ENCODE assay signal across 26 cellular contexts in the genomic region with DNA sequence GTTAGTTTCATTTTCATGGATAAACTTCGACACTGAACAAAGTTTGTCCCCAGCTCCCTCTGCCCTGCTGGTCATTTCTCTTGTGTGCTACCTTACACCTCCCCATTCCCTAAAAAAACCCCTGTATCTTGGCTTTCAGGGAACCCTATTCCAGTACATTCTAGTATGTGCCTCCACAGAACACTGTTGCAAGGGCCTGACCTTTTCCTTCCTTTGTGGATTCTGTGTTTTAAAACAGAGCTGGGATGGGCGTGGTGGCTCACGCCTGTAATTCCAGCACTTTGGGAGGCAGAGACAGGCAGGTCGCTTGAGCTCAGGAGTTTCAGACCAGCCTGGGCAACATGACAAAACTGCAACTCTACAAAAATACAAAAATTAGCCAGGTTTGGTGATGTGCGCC.
"Had no signal": no experiment of that assay in that cellular context is flagged by ENCODE, and none has a peak within 500 bp of the region (broad histone marks: within the 10 kb centered on the region; RNA-seq: fewer than 3 reads in every experiment).

No MANE protein-coding gene starts in this region.

- H3K9me3 Mint-ChIP-seq: activated CD4-positive, alpha-beta memory T cell treated with anti-CD3 and anti-CD28 coated beads, Interleukin-2, amount 10 ng/mL, durations not matched to agents 7 days and 5 days; activated naive CD8-positive, alpha-beta T cell treated with anti-CD3 and anti-CD28 coated beads, Interleukin-2, amount 50 U/mL, for 24 hours; activated T-helper 1 cell treated with anti-CD3 and anti-CD28 coated beads, Interleukin-12 subunit alpha, Interleukin-12 subunit beta, Interleukin-2, Interleukin-4 antibody, amounts not matched to agents 30 ng/mL and 10 ng/mL and 1 ng/mL, durations not matched to agents 14 hours and 24 hours and 36 hours; effector memory CD8-positive, alpha-beta T cell; memory B cell; natural killer cell treated with Interleukin-12 subunit alpha and Interleukin-12 subunit beta and Interleukin-15 and Interleukin-18, amount 100 ng/mL, for 72 hours; stimulated activated effector memory CD8-positive, alpha-beta T cell treated with anti-CD3 and anti-CD28 coated beads, Interleukin-12 subunit alpha, Interleukin-12 subunit beta, amount 100 ng/mL, for 72 hours; stimulated activated naive CD8-positive, alpha-beta T cell treated with anti-CD3 and anti-CD28 coated beads, Interleukin-15, amount 100 ng/mL, for 72 hours had no signal

- H3K27ac ChIP-seq: cardiac muscle cell, esophagus muscularis mucosa, pancreas, psoas muscle, skin epidermis, suprapubic skin, transverse colon, vagina had no signal

- H3K27ac Mint-ChIP-seq: activated CD4-positive, alpha-beta memory T cell treated with anti-CD3 and anti-CD28 coated beads, Interleukin-2, amount 10 ng/mL, durations not matched to agents 7 days and 5 days; activated naive CD8-positive, alpha-beta T cell treated with anti-CD3 and anti-CD28 coated beads, Interleukin-2, amount 50 U/mL, for 24 hours; activated T-helper 1 cell treated with anti-CD3 and anti-CD28 coated beads, Interleukin-12 subunit alpha, Interleukin-12 subunit beta, Interleukin-2, Interleukin-4 antibody, amounts not matched to agents 30 ng/mL and 10 ng/mL and 1 ng/mL, durations not matched to agents 14 hours and 24 hours and 36 hours; effector memory CD8-positive, alpha-beta T cell; memory B cell; natural killer cell treated with Interleukin-12 subunit alpha and Interleukin-12 subunit beta and Interleukin-15 and Interleukin-18, amount 100 ng/mL, for 72 hours; stimulated activated effector memory CD8-positive, alpha-beta T cell treated with anti-CD3 and anti-CD28 coated beads, Interleukin-12 subunit alpha, Interleukin-12 subunit beta, amount 100 ng/mL, for 72 hours; stimulated activated naive CD8-positive, alpha-beta T cell treated with anti-CD3 and anti-CD28 coated beads, Interleukin-15, amount 100 ng/mL, for 72 hours; T-helper 17 cell had no signal

- H3K4me3 ChIP-seq: cardiac muscle cell, dorsolateral prefrontal cortex, esophagus muscularis mucosa, pancreas, psoas muscle, right lobe of liver, skin epidermis, suprapubic skin, transverse colon, vagina had no signal

- H3K4me3 Mint-ChIP-seq: activated CD4-positive, alpha-beta memory T cell treated with anti-CD3 and anti-CD28 coated beads, Interleukin-2, amount 10 ng/mL, durations not matched to agents 7 days and 5 days; activated naive CD8-positive, alpha-beta T cell treated with anti-CD3 and anti-CD28 coated beads, Interleukin-2, amount 50 U/mL, for 24 hours; activated T-helper 1 cell treated with anti-CD3 and anti-CD28 coated beads, Interleukin-12 subunit alpha, Interleukin-12 subunit beta, Interleukin-2, Interleukin-4 antibody, amounts not matched to agents 30 ng/mL and 10 ng/mL and 1 ng/mL, durations not matched to agents 14 hours and 24 hours and 36 hours; effector memory CD8-positive, alpha-beta T cell; memory B cell; natural killer cell treated with Interleukin-12 subunit alpha and Interleukin-12 subunit beta and Interleukin-15 and Interleukin-18, amount 100 ng/mL, for 72 hours; stimulated activated effector memory CD8-positive, alpha-beta T cell treated with anti-CD3 and anti-CD28 coated beads, Interleukin-12 subunit alpha, Interleukin-12 subunit beta, amount 100 ng/mL, for 72 hours; stimulated activated naive CD8-positive, alpha-beta T cell treated with anti-CD3 and anti-CD28 coated beads, Interleukin-15, amount 100 ng/mL, for 72 hours; T-helper 17 cell had no signal

- H3K9me3 ChIP-seq: esophagus muscularis mucosa, pancreas, psoas muscle, right lobe of liver, suprapubic skin, transverse colon, vagina had no signal

- ATAC-seq: activated naive CD8-positive, alpha-beta T cell treated with anti-CD3 and anti-CD28 coated beads, Interleukin-2, amount 50 U/mL, for 24 hours; effector memory CD8-positive, alpha-beta T cell; natural killer cell treated with Interleukin-12 subunit alpha and Interleukin-12 subunit beta and Interleukin-15 and Interleukin-18, amount 100 ng/mL, for 72 hours; pancreas; stimulated activated effector memory CD8-positive, alpha-beta T cell treated with anti-CD3 and anti-CD28 coated beads, Interleukin-12 subunit alpha, Interleukin-12 subunit beta, amount 100 ng/mL, for 72 hours; stimulated activated naive CD8-positive, alpha-beta T cell treated with anti-CD3 and anti-CD28 coated beads, Interleukin-15, amount 100 ng/mL, for 72 hours; T-helper 17 cell had no signal

- H3K4me1 Mint-ChIP-seq: stimulated activated effector memory CD8-positive, alpha-beta T cell treated with anti-CD3 and anti-CD28 coated beads, Interleukin-12 subunit alpha, Interleukin-12 subunit beta, amount 100 ng/mL, for 72 hours had no signal

- DNase-seq: activated CD4-positive, alpha-beta memory T cell treated with anti-CD3 and anti-CD28 coated beads, Interleukin-2, amount 10 ng/mL, durations not matched to agents 7 days and 5 days; activated CD4-positive, alpha-beta T cell treated with anti-CD3 and anti-CD28 coated beads for 48 hours; activated CD4-positive, CD25-positive, alpha-beta regulatory T cell; activated gamma-delta T cell; activated naive CD4-positive, alpha-beta T cell treated with anti-CD3 and anti-CD28 coated beads, Interleukin-2, amount 50 U/mL, for 16 hours; activated naive CD8-positive, alpha-beta T cell treated with anti-CD3 and anti-CD28 coated beads, Interleukin-2, amount 50 U/mL, for 24 hours; dorsolateral prefrontal cortex; effector memory CD8-positive, alpha-beta T cell; islet precursor cell; pancreas; psoas muscle; right lobe of liver; stimulated activated CD4-positive, alpha-beta T cell treated with anti-CD3 and anti-CD28 coated beads, Interleukin-2, amount 100 ng/mL, for 24 hours; stimulated activated naive CD8-positive, alpha-beta T cell treated with anti-CD3 and anti-CD28 coated beads, Interleukin-15, amount 100 ng/mL, for 72 hours; SW 1271; T-helper 17 cell; transverse colon had no signal

- H3K27me3 ChIP-seq: cardiac muscle cell, dorsolateral prefrontal cortex, esophagus muscularis mucosa, pancreas, right lobe of liver, suprapubic skin, transverse colon, vagina had no signal

- H3K4me1 ChIP-seq: psoas muscle had no signal

- H3K36me3 ChIP-seq: cardiac muscle cell, esophagus muscularis mucosa, pancreas, right lobe of liver, suprapubic skin, transverse colon, vagina had no signal

- H3K36me3 Mint-ChIP-seq: memory B cell; natural killer cell treated with Interleukin-12 subunit alpha and Interleukin-12 subunit beta and Interleukin-15 and Interleukin-18, amount 100 ng/mL, for 72 hours; stimulated activated effector memory CD8-positive, alpha-beta T cell treated with anti-CD3 and anti-CD28 coated beads, Interleukin-12 subunit alpha, Interleukin-12 subunit beta, amount 100 ng/mL, for 72 hours had no signal
